20 cellular contexts compared by ENCODE assay signal in genomic region chr13:111401755-111402154, GRCh38.
DNase-seq lines count a peak whose midpoint lies in the region; ATAC-seq and TF ChIP-seq lines count a peak whose summit lies in the region.
"Had no signal": no experiment of that assay in that cellular context is flagged by ENCODE, and none has a peak within 500 bp of the region (broad histone marks: within the 10 kb centered on the region; RNA-seq: fewer than 3 reads in every experiment).

No MANE protein-coding gene starts in this region.

- H2BK12ac ChIP-seq in neuronal stem cell (ENCODE audit: low read length) = no peak overlapping the region

- H2BK120ac ChIP-seq in neuronal stem cell (ENCODE audit: low read depth, low read length) = no peak overlapping the region

- TF ChIP-seq CTCF in upper lobe of right lung (IDR thresholded peaks at IDR 0.05) = no peak
- TF ChIP-seq CTCF in endothelial cell (IDR thresholded peaks at IDR 0.05; ENCODE audit: unreplicated experiment) = no peak

- H3K4me2 ChIP-seq in neuronal stem cell (ENCODE audit: insufficient read depth, low read length, poor library complexity, severe bottlenecking) = no peak overlapping the region
- H3K4me2 ChIP-seq: A549 had no signal

- no peaks in the 10 kb centered on the region for H3K9me3 Mint-ChIP-seq in activated CD8-positive, alpha-beta memory T cell treated with anti-CD3 and anti-CD28 coated beads, Interleukin-2, amount 10 ng/mL, durations not matched to agents 7 days and 5 days (ENCODE audit: low read depth)
- H3K9me3 Mint-ChIP-seq in endothelial cell (ENCODE audit: unreplicated experiment) = no peaks in the 10 kb centered on the region
- H3K9me3 Mint-ChIP-seq: HFFc6 had no signal

- no peak overlapping the region for H4K8ac ChIP-seq in neuronal stem cell (ENCODE audit: low read depth, low read length)

- no peak overlapping the region for H2AK5ac ChIP-seq in neuronal stem cell (ENCODE audit: low read depth, low read length)

- DNase-seq in activated CD8-positive, alpha-beta memory T cell treated with anti-CD3 and anti-CD28 coated beads, Interleukin-2, amount 50 U/mL, for 4 hours = peak; percentile 4
- DNase-seq in activated CD8-positive, alpha-beta memory T cell treated with anti-CD3 and anti-CD28 coated beads, Interleukin-2, amount 10 ng/mL, durations not matched to agents 7 days and 5 days = no peak
- DNase-seq in cardiac septum (ENCODE audit: low spot score) = peak; percentile 67
- no peak for DNase-seq in left cardiac atrium
- no peak for DNase-seq in neuronal stem cell (ENCODE audit: low spot score)
- peak; percentile 34 for DNase-seq in upper lobe of right lung
- DNase-seq in endothelial cell (ENCODE audit: low spot score) = no peak
- DNase-seq: AML-193; Calu3; CD4-positive, alpha-beta memory T cell; DMS79 treated with DMSO at 0.1 percent for 48 hours; GF-D8; GOT3; H7; HFFc6 had no signal

- H2BK15ac ChIP-seq in neuronal stem cell (ENCODE audit: low read length) = no peak overlapping the region

- intact Hi-C loops in cardiac septum (cut with DNase I) (no loop called here), left cardiac atrium (cut with DNase I) (no loop called here), upper lobe of right lung (cut with DNase I) (no loop called here)

- H3K27me3 ChIP-seq in neuronal stem cell (ENCODE audit: control insufficient read depth in 3 of 3, insufficient read depth in 3 of 3, low read depth in 1 of 3, low read length in 3 of 3) (peaks cover 0 to 25% (median 0%) of the 10 kb centered on the region in 3 experiments), upper lobe of right lung (no peaks in the 10 kb centered on the region)

- H2AFZ ChIP-seq in neuronal stem cell (ENCODE audit: low read length) = no peak overlapping the region

- CTCF ChIA-PET in activated CD8-positive, alpha-beta memory T cell treated with anti-CD3 and anti-CD28 coated beads, Interleukin-2, amount 10 ng/mL, durations not matched to agents 7 days and 5 days (lab: Charles Lee) = no interaction called here

- H4K91ac ChIP-seq in neuronal stem cell (ENCODE audit: low read depth, low read length, poor library complexity) = no peak overlapping the region

- no peak overlapping the region for H3K18ac ChIP-seq in neuronal stem cell (ENCODE audit: low read length)

- no peak overlapping the region for H3K4me3 ChIP-seq in neuronal stem cell (ENCODE audit: low read length in 2 of 2)
- H3K4me3 ChIP-seq in upper lobe of right lung = no peak overlapping the region
- H3K4me3 ChIP-seq: A549 had no signal

- H3K4me1 Mint-ChIP-seq in activated CD8-positive, alpha-beta memory T cell treated with anti-CD3 and anti-CD28 coated beads, Interleukin-2, amount 10 ng/mL, durations not matched to agents 7 days and 5 days = no peaks in the 10 kb centered on the region
- H3K4me1 Mint-ChIP-seq in endothelial cell (ENCODE audit: unreplicated experiment) = peaks cover 10% of the 10 kb centered on the region
- H3K4me1 Mint-ChIP-seq: CD14-positive monocyte; CD4-positive, alpha-beta memory T cell had no signal

- no peak overlapping the region for H3K4me3 Mint-ChIP-seq in activated CD8-positive, alpha-beta memory T cell treated with anti-CD3 and anti-CD28 coated beads, Interleukin-2, amount 10 ng/mL, durations not matched to agents 7 days and 5 days
- no peak overlapping the region for H3K4me3 Mint-ChIP-seq in endothelial cell (ENCODE audit: unreplicated experiment)
- H3K4me3 Mint-ChIP-seq: CD14-positive monocyte; CD4-positive, alpha-beta memory T cell; HFFc6 had no signal

- H3K27ac ChIP-seq in neuronal stem cell (replicated peaks; ENCODE audit: low read length) (no peak overlapping the region), upper lobe of right lung (no peak overlapping the region)
- H3K27ac ChIP-seq: 22Rv1, A549 had no signal

- H3K4ac ChIP-seq in neuronal stem cell (ENCODE audit: low read length) = no peak overlapping the region

- H3K23ac ChIP-seq in neuronal stem cell (ENCODE audit: low read depth, low read length, poor library complexity) = no peak overlapping the region

- H3K79me1 ChIP-seq in neuronal stem cell (ENCODE audit: low read depth, low read length) = no peaks in the 10 kb centered on the region

- no peak overlapping the region for H2BK5ac ChIP-seq in neuronal stem cell (ENCODE audit: low read length)

- H3K9me3 ChIP-seq in neuronal stem cell (replicated peaks in 1 of 2; ENCODE audit: control insufficient read depth in 2 of 2, insufficient read depth in 1 of 2, low read depth in 1 of 2, low read length in 2 of 2) = no peaks in the 10 kb centered on the region
- H3K9me3 ChIP-seq in upper lobe of right lung = no peaks in the 10 kb centered on the region
- H3K9me3 ChIP-seq: A549 had no signal

- H3K36me3 ChIP-seq in neuronal stem cell (replicated peaks in 1 of 2; ENCODE audit: control insufficient read depth in 2 of 2, insufficient read depth in 2 of 2, low read length in 2 of 2) (no peaks in the 10 kb centered on the region), upper lobe of right lung (no peaks in the 10 kb centered on the region)

- H3K36me3 Mint-ChIP-seq in activated CD8-positive, alpha-beta memory T cell treated with anti-CD3 and anti-CD28 coated beads, Interleukin-2, amount 10 ng/mL, durations not matched to agents 7 days and 5 days = no peaks in the 10 kb centered on the region
- H3K36me3 Mint-ChIP-seq in endothelial cell (ENCODE audit: low read depth, unreplicated experiment) = peaks cover 4% of the 10 kb centered on the region
- H3K36me3 Mint-ChIP-seq: CD14-positive monocyte; CD4-positive, alpha-beta memory T cell had no signal

- no CpG with 5 or more reads among the region's 14 CpGs for WGBS in neuronal stem cell (ENCODE audit: extremely low coverage in 2 of 2, insufficient read length in 2 of 2, insufficient replicate concordance in 1 of 2), 2 donors

- H3K27me3 Mint-ChIP-seq in activated CD8-positive, alpha-beta memory T cell treated with anti-CD3 and anti-CD28 coated beads, Interleukin-2, amount 10 ng/mL, durations not matched to agents 7 days and 5 days = no peaks in the 10 kb centered on the region
- H3K27me3 Mint-ChIP-seq in endothelial cell (ENCODE audit: unreplicated experiment) = peaks cover 6% of the 10 kb centered on the region

- no peak for ATAC-seq in activated CD8-positive, alpha-beta memory T cell treated with anti-CD3 and anti-CD28 coated beads, Interleukin-2, amount 10 ng/mL, durations not matched to agents 7 days and 5 days
- ATAC-seq in left cardiac atrium (no peak), upper lobe of right lung (no peak), HG02884 (IDR thresholded peaks at IDR 0.05; ENCODE audit: unreplicated experiment) (no peak)
- ATAC-seq: A549, HCT116 had no signal

- H3K14ac ChIP-seq in neuronal stem cell (ENCODE audit: low read length) = peak overlapping the region; percentile 21

- H3K4me1 ChIP-seq in neuronal stem cell (ENCODE audit: control insufficient read depth in 2 of 2, insufficient read depth in 1 of 2, low read depth in 1 of 2, low read length in 2 of 2) (no peaks in the 10 kb centered on the region), upper lobe of right lung (no peaks in the 10 kb centered on the region)
- H3K4me1 ChIP-seq: A549 had no signal

- no peak overlapping the region for H3K27ac Mint-ChIP-seq in activated CD8-positive, alpha-beta memory T cell treated with anti-CD3 and anti-CD28 coated beads, Interleukin-2, amount 10 ng/mL, durations not matched to agents 7 days and 5 days
- H3K27ac Mint-ChIP-seq in endothelial cell (ENCODE audit: unreplicated experiment) = no peak overlapping the region
- H3K27ac Mint-ChIP-seq: HFFc6 had no signal

- no peak overlapping the region for H3K9ac ChIP-seq in neuronal stem cell (ENCODE audit: low read depth, low read length, poor library complexity)

Comparison
In these comparisons a context has a peak if more than half of its experiments do, and no peak if none do; other contexts are left out.
1. DNase-seq: peak in activated CD8-positive, alpha-beta memory T cell treated with anti-CD3 and anti-CD28 coated beads, Interleukin-2, amount 50 U/mL, for 4 hours (single experiment), cardiac septum (single experiment) and upper lobe of right lung (single experiment); none in activated CD8-positive, alpha-beta memory T cell treated with anti-CD3 and anti-CD28 coated beads, Interleukin-2, amount 10 ng/mL, durations not matched to agents 7 days and 5 days (single experiment), left cardiac atrium (single experiment), neuronal stem cell (single experiment) and endothelial cell (single experiment).